ENCODE assay signal across 38 cellular contexts in genomic region chr5:31098811-31099210, GRCh38.
"Had no signal": no experiment of that assay in that cellular context is flagged by ENCODE, and none has a peak within 500 bp of the region (broad histone marks: within the 10 kb centered on the region; RNA-seq: fewer than 3 reads in every experiment).

No MANE protein-coding gene starts in this region.

- H3K27ac ChIP-seq: adrenal gland, body of pancreas, brain microvascular endothelial cell, breast epithelium, cardiac muscle cell, VCaP had no signal

- FAIRE-seq: astrocyte, TTC549 had no signal

- ATAC-seq: activated CD8-positive, alpha-beta memory T cell treated with anti-CD3 and anti-CD28 coated beads, Interleukin-2, amount 10 ng/mL, durations not matched to agents 7 days and 5 days; activated CD8-positive, alpha-beta T cell treated with anti-CD3 and anti-CD28 coated beads, Interleukin-2, amount 10 ng/mL, durations not matched to agents 7 days and 5 days; body of pancreas had no signal

- DNase-seq: activated B cell treated with CpG ODN at 0.5 μM for 24 hours; activated CD4-positive, alpha-beta memory T cell treated with anti-CD3 and anti-CD28 coated beads, Interleukin-2, amount 10 ng/mL, durations not matched to agents 7 days and 5 days; activated CD4-positive, alpha-beta T cell treated with anti-CD3 and anti-CD28 coated beads for 4 hours; activated CD4-positive, alpha-beta T cell treated with anti-CD3 and anti-CD28 coated beads, Interleukin-2, amount 10 ng/mL, durations not matched to agents 7 days and 5 days; activated CD4-positive, alpha-beta T cell treated with anti-CD3 and anti-CD28 coated beads, Interleukin-2, amount 50 U/mL, for 48 hours; activated CD4-positive, CD25-positive, alpha-beta regulatory T cell treated with anti-CD3 and anti-CD28 coated beads, Interleukin-2, amount 50 U/mL, for 72 hours; activated CD8-positive, alpha-beta memory T cell treated with anti-CD3 and anti-CD28 coated beads for 24 hours; activated CD8-positive, alpha-beta memory T cell treated with anti-CD3 and anti-CD28 coated beads, Interleukin-2, amount 10 ng/mL, durations not matched to agents 7 days and 5 days; activated CD8-positive, alpha-beta memory T cell treated with anti-CD3 and anti-CD28 coated beads, Interleukin-2, amount 50 U/mL, for 48 hours; activated CD8-positive, alpha-beta T cell treated with anti-CD3 and anti-CD28 coated beads, Interleukin-2, amount 10 ng/mL, durations not matched to agents 7 days and 5 days; activated effector memory CD4-positive, alpha-beta T cell treated with Interleukin-2 at 50 U/mL for 16 hours; activated gamma-delta T cell; activated naive CD4-positive, alpha-beta T cell treated with anti-CD3 and anti-CD28 coated beads, Interleukin-2, amount 10 ng/mL, durations not matched to agents 7 days and 5 days; activated naive CD4-positive, alpha-beta T cell treated with Interleukin-2 at 50 U/mL for 16 hours; activated naive CD8-positive, alpha-beta T cell treated with anti-CD3 and anti-CD28 coated beads, Interleukin-2, amount 10 ng/mL, durations not matched to agents 7 days and 5 days; activated T-cell treated with anti-CD3 and anti-CD28 coated beads, Interleukin-2, amount 50 U/mL, for 24 hours; activated T-cell treated with anti-CD3 and anti-CD28 coated beads, Interleukin-2, amount 50 U/mL, for 48 hours; adrenal gland; amniotic stem cell; aorta; body of pancreas; brain microvascular endothelial cell; caudate nucleus; cerebellar nuclear complex; T-helper 1 cell; T-helper 2 cell; T-helper 9 cell had no signal

- H3K36me3 Mint-ChIP-seq: activated CD8-positive, alpha-beta memory T cell treated with anti-CD3 and anti-CD28 coated beads, Interleukin-2, amount 10 ng/mL, durations not matched to agents 7 days and 5 days; activated naive CD4-positive, alpha-beta T cell treated with anti-CD3 and anti-CD28 coated beads, Interleukin-2, amount 10 ng/mL, durations not matched to agents 7 days and 5 days; activated naive CD4-positive, alpha-beta T cell treated with anti-CD3 and anti-CD28 coated beads, Interleukin-2, amount 50 U/mL, for 24 hours; activated naive CD8-positive, alpha-beta T cell; activated naive CD8-positive, alpha-beta T cell treated with anti-CD3 and anti-CD28 coated beads, Interleukin-2, amount 10 ng/mL, durations not matched to agents 7 days and 5 days had no signal

- H3K27me3 Mint-ChIP-seq: activated B cell treated with CpG ODN at 0.5 μM for 24 hours; activated CD4-positive, alpha-beta memory T cell treated with anti-CD3 and anti-CD28 coated beads, Interleukin-2, amount 10 ng/mL, durations not matched to agents 7 days and 5 days; activated CD4-positive, alpha-beta T cell treated with anti-CD3 and anti-CD28 coated beads, Interleukin-2, amount 10 ng/mL, durations not matched to agents 7 days and 5 days; activated CD8-positive, alpha-beta memory T cell treated with anti-CD3 and anti-CD28 coated beads, Interleukin-2, amount 10 ng/mL, durations not matched to agents 7 days and 5 days; activated naive CD4-positive, alpha-beta T cell treated with anti-CD3 and anti-CD28 coated beads, Interleukin-2, amount 10 ng/mL, durations not matched to agents 7 days and 5 days; activated naive CD4-positive, alpha-beta T cell treated with anti-CD3 and anti-CD28 coated beads, Interleukin-2, amount 50 U/mL, for 24 hours; activated naive CD8-positive, alpha-beta T cell; activated naive CD8-positive, alpha-beta T cell treated with anti-CD3 and anti-CD28 coated beads, Interleukin-2, amount 10 ng/mL, durations not matched to agents 7 days and 5 days; activated T-cell treated with anti-CD3 and anti-CD28 coated beads, Interleukin-2, amount 50 U/mL, for 24 hours; central memory CD8-positive, alpha-beta T cell had no signal

- H3K9me3 Mint-ChIP-seq: activated B cell treated with CpG ODN at 0.5 μM for 24 hours; activated CD4-positive, alpha-beta memory T cell treated with anti-CD3 and anti-CD28 coated beads, Interleukin-2, amount 10 ng/mL, durations not matched to agents 7 days and 5 days; activated CD4-positive, alpha-beta T cell treated with anti-CD3 and anti-CD28 coated beads, Interleukin-2, amount 10 ng/mL, durations not matched to agents 7 days and 5 days; activated naive CD4-positive, alpha-beta T cell treated with anti-CD3 and anti-CD28 coated beads, Interleukin-2, amount 10 ng/mL, durations not matched to agents 7 days and 5 days; activated naive CD4-positive, alpha-beta T cell treated with anti-CD3 and anti-CD28 coated beads, Interleukin-2, amount 50 U/mL, for 24 hours; activated naive CD8-positive, alpha-beta T cell treated with anti-CD3 and anti-CD28 coated beads, Interleukin-2, amount 10 ng/mL, durations not matched to agents 7 days and 5 days; activated T-cell treated with anti-CD3 and anti-CD28 coated beads, Interleukin-2, amount 50 U/mL, for 24 hours; central memory CD8-positive, alpha-beta T cell; T-helper 1 cell treated with Interleukin-12 subunit alpha and Interleukin-12 subunit beta and Interleukin-4 antibody, amounts not matched to agents 30 μg/mL and 1 μg/mL, for 36 hours had no signal

- H3K27me3 ChIP-seq: adrenal gland, body of pancreas, brain microvascular endothelial cell, breast epithelium, cardiac muscle cell had no signal

- H3K4me1 ChIP-seq: adrenal gland, body of pancreas, breast epithelium had no signal

- H3K4me3 Mint-ChIP-seq: activated B cell treated with CpG ODN at 0.5 μM for 24 hours; activated CD4-positive, alpha-beta memory T cell treated with anti-CD3 and anti-CD28 coated beads, Interleukin-2, amount 10 ng/mL, durations not matched to agents 7 days and 5 days; activated CD4-positive, alpha-beta T cell treated with anti-CD3 and anti-CD28 coated beads, Interleukin-2, amount 10 ng/mL, durations not matched to agents 7 days and 5 days; activated CD8-positive, alpha-beta memory T cell treated with anti-CD3 and anti-CD28 coated beads, Interleukin-2, amount 10 ng/mL, durations not matched to agents 7 days and 5 days; activated CD8-positive, alpha-beta T cell treated with anti-CD3 and anti-CD28 coated beads, Interleukin-2, amount 10 ng/mL, durations not matched to agents 7 days and 5 days; activated naive CD4-positive, alpha-beta T cell treated with anti-CD3 and anti-CD28 coated beads, Interleukin-2, amount 10 ng/mL, durations not matched to agents 7 days and 5 days; activated naive CD4-positive, alpha-beta T cell treated with anti-CD3 and anti-CD28 coated beads, Interleukin-2, amount 50 U/mL, for 24 hours; activated naive CD8-positive, alpha-beta T cell; activated naive CD8-positive, alpha-beta T cell treated with anti-CD3 and anti-CD28 coated beads, Interleukin-2, amount 10 ng/mL, durations not matched to agents 7 days and 5 days; activated T-cell treated with anti-CD3 and anti-CD28 coated beads, Interleukin-2, amount 50 U/mL, for 24 hours; central memory CD8-positive, alpha-beta T cell; T-helper 1 cell treated with Interleukin-12 subunit alpha and Interleukin-12 subunit beta and Interleukin-4 antibody, amounts not matched to agents 30 μg/mL and 1 μg/mL, for 36 hours; T-helper 2 cell treated with Interferon-gamma antibody and Interleukin-4, amounts not matched to agents 5 μg/mL and 100 μg/mL, for 36 hours had no signal

- H3K4me3 ChIP-seq: adrenal gland, body of pancreas, breast epithelium, cardiac muscle cell had no signal

- H3K27ac Mint-ChIP-seq: activated B cell treated with CpG ODN at 0.5 μM for 24 hours; activated CD4-positive, alpha-beta memory T cell treated with anti-CD3 and anti-CD28 coated beads, Interleukin-2, amount 10 ng/mL, durations not matched to agents 7 days and 5 days; activated CD4-positive, alpha-beta T cell treated with anti-CD3 and anti-CD28 coated beads, Interleukin-2, amount 10 ng/mL, durations not matched to agents 7 days and 5 days; activated CD8-positive, alpha-beta memory T cell treated with anti-CD3 and anti-CD28 coated beads, Interleukin-2, amount 10 ng/mL, durations not matched to agents 7 days and 5 days; activated CD8-positive, alpha-beta T cell treated with anti-CD3 and anti-CD28 coated beads, Interleukin-2, amount 10 ng/mL, durations not matched to agents 7 days and 5 days; activated naive CD4-positive, alpha-beta T cell treated with anti-CD3 and anti-CD28 coated beads, Interleukin-2, amount 10 ng/mL, durations not matched to agents 7 days and 5 days; activated naive CD4-positive, alpha-beta T cell treated with anti-CD3 and anti-CD28 coated beads, Interleukin-2, amount 50 U/mL, for 24 hours; activated naive CD8-positive, alpha-beta T cell; activated naive CD8-positive, alpha-beta T cell treated with anti-CD3 and anti-CD28 coated beads, Interleukin-2, amount 10 ng/mL, durations not matched to agents 7 days and 5 days; activated T-cell treated with anti-CD3 and anti-CD28 coated beads, Interleukin-2, amount 50 U/mL, for 24 hours; activated T-helper 2 cell treated with anti-CD3 and anti-CD28 coated beads, Interferon-gamma antibody, Interleukin-2, Interleukin-4, amounts not matched to agents 10 μg/mL and 5 μg/mL and 100 μg/mL, durations not matched to agents 14 hours and 24 hours and 36 hours; T-helper 1 cell treated with Interleukin-12 subunit alpha and Interleukin-12 subunit beta and Interleukin-4 antibody, amounts not matched to agents 30 μg/mL and 1 μg/mL, for 36 hours; T-helper 2 cell treated with Interferon-gamma antibody and Interleukin-4, amounts not matched to agents 5 μg/mL and 100 μg/mL, for 36 hours had no signal

- H3K4me1 Mint-ChIP-seq: activated B cell treated with CpG ODN at 0.5 μM for 24 hours; activated CD4-positive, alpha-beta memory T cell treated with anti-CD3 and anti-CD28 coated beads, Interleukin-2, amount 10 ng/mL, durations not matched to agents 7 days and 5 days; activated CD4-positive, alpha-beta T cell treated with anti-CD3 and anti-CD28 coated beads, Interleukin-2, amount 10 ng/mL, durations not matched to agents 7 days and 5 days; activated CD8-positive, alpha-beta memory T cell treated with anti-CD3 and anti-CD28 coated beads, Interleukin-2, amount 10 ng/mL, durations not matched to agents 7 days and 5 days; activated naive CD4-positive, alpha-beta T cell treated with anti-CD3 and anti-CD28 coated beads, Interleukin-2, amount 10 ng/mL, durations not matched to agents 7 days and 5 days; activated naive CD4-positive, alpha-beta T cell treated with anti-CD3 and anti-CD28 coated beads, Interleukin-2, amount 50 U/mL, for 24 hours; activated naive CD8-positive, alpha-beta T cell treated with anti-CD3 and anti-CD28 coated beads, Interleukin-2, amount 10 ng/mL, durations not matched to agents 7 days and 5 days; central memory CD8-positive, alpha-beta T cell had no signal

- H3K36me3 ChIP-seq: adrenal gland, brain microvascular endothelial cell, breast epithelium, cardiac muscle cell had no signal
